ENCODE assay signal across 8 cellular contexts in the genomic region with DNA sequence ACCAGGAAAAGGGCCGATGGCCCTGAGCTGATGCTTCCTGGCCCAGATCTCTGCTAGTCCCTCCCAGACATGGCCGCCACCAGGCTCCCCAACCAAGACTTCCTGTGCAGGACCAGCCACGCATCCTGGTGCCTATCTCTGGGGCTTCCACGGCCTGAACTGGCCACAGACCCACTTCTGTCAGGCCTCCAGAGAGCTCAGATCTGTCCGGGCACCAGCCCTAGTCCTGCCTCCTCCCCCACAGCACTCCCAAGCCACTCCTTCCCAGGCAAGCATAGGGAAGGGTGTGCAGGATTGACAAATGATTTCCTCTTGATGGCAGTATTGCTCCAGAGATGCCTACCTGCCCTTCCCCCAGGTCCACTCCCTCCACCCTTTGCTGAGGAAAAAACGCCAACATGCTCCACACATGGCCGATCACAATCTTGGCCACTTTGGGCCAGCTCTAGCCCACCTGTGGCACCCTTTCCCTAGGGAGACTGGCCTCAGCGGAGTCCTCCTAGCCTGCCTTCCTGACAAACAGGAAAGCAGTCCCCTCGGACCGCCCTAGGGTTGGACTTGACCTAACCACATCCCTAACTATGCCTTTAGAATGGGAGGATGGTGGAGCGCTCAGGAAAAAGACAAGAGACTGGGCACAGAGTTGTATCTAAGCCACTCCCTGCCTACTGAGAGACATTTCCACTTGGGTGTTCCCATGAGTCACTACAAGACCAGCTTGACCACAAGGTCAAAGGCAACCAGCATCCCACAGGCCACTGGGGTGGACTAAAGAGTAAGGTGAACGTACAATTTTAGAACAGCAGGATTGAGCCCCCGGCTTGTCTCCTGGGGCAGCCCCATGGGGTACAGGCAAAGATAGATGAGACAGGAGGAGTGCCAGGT.
DNase-seq lines count a peak whose midpoint lies in the region; ATAC-seq and TF ChIP-seq lines count a peak whose summit lies in the region.

No MANE protein-coding gene starts in this region.

- ATAC-seq in GM21360 (IDR thresholded peaks at IDR 0.05; ENCODE audit: unreplicated experiment) (peak; percentile 51), SK-N-SH treated with all-trans-retinoic acid at 6 μM for 48 hours (peak; percentile 86)

- H3K36me3 Mint-ChIP-seq in activated CD4-positive, alpha-beta T cell treated with anti-CD3 and anti-CD28 coated beads, Interleukin-2, amount 10 ng/mL, durations not matched to agents 24 days and 14 days (ENCODE audit: low read depth) = no peaks in the 10 kb centered on the region

- H3K9me3 ChIP-seq in sigmoid colon = no peaks in the 10 kb centered on the region
- no peaks in the 10 kb centered on the region for H3K9me3 ChIP-seq in suprapubic skin

- intact Hi-C loops in sigmoid colon (cut with DNase I) = loop anchor here (10.0 kb wide), 1 partner anchor 52 kb away; no protein-coding TSS in a partner anchor
- intact Hi-C loops in activated CD4-positive, alpha-beta T cell treated with anti-CD3 and anti-CD28 coated beads, Interleukin-2, amount 10 ng/mL, durations not matched to agents 24 days and 14 days (cut with micrococcal nuclease) = no loop called here

- TF ChIP-seq POLR2A in sigmoid colon (IDR thresholded peaks at IDR 0.05) (no peak), suprapubic skin (IDR thresholded peaks at IDR 0.05) (no peak)

- WGBS in sigmoid colon, 2 donors = 68 to 82% methylated on average over 13 of the region's 13 CpGs
- 60% methylated on average over 9 of the region's 13 CpGs for WGBS in suprapubic skin

- H3K36me3 ChIP-seq in sigmoid colon (peaks cover 0 to 6% (median 0%) of the 10 kb centered on the region in 4 donors), suprapubic skin (no peaks in the 10 kb centered on the region)

- H3K27me3 Mint-ChIP-seq in activated CD4-positive, alpha-beta T cell treated with anti-CD3 and anti-CD28 coated beads, Interleukin-2, amount 10 ng/mL, durations not matched to agents 24 days and 14 days = no peaks in the 10 kb centered on the region

- H3K4me3 Mint-ChIP-seq in activated CD4-positive, alpha-beta T cell treated with anti-CD3 and anti-CD28 coated beads, Interleukin-2, amount 10 ng/mL, durations not matched to agents 24 days and 14 days = no peak overlapping the region

- H3K27ac Mint-ChIP-seq in activated CD4-positive, alpha-beta T cell treated with anti-CD3 and anti-CD28 coated beads, Interleukin-2, amount 10 ng/mL, durations not matched to agents 24 days and 14 days = no peak overlapping the region

- no peaks in the 10 kb centered on the region for H3K4me1 Mint-ChIP-seq in activated CD4-positive, alpha-beta T cell treated with anti-CD3 and anti-CD28 coated beads, Interleukin-2, amount 10 ng/mL, durations not matched to agents 24 days and 14 days

- peak overlapping the region in 1 of 4 donors; percentile 40 for H3K4me3 ChIP-seq in sigmoid colon
- H3K4me3 ChIP-seq in suprapubic skin = no peak overlapping the region

- peak in 1 of 4 experiments; percentile 65 for TF ChIP-seq CTCF in sigmoid colon (IDR thresholded peaks at IDR 0.05)
- peak in 1 of 2 donors; percentile 16 for TF ChIP-seq CTCF in suprapubic skin (IDR thresholded peaks at IDR 0.05)

- H3K27ac ChIP-seq in sigmoid colon (peak overlapping the region in 2 of 4 donors; percentile 54 to 63), suprapubic skin (no peak overlapping the region)

- H3K4me1 ChIP-seq in sigmoid colon (peaks cover 0 to 13% (median 0%) of the 10 kb centered on the region in 4 donors), suprapubic skin (no peaks in the 10 kb centered on the region)

- TF ChIP-seq EP300 in sigmoid colon (IDR thresholded peaks at IDR 0.05) (no peak), suprapubic skin (IDR thresholded peaks at IDR 0.05) (no peak)

- no peaks in the 10 kb centered on the region for H3K27me3 ChIP-seq in sigmoid colon
- no peaks in the 10 kb centered on the region for H3K27me3 ChIP-seq in suprapubic skin

- peak; percentile 87 for DNase-seq in DMS53 (lab: John Stamatoyannopoulos, UW)
- DNase-seq in HT-29 (ENCODE audit: low spot score) = peak; percentile 49
- peak; percentile 77 for DNase-seq in globus pallidus (ENCODE audit: low spot score)
- peak; percentile 80 for DNase-seq in sigmoid colon
- DNase-seq in activated CD4-positive, alpha-beta T cell treated with anti-CD3 and anti-CD28 coated beads, Interleukin-2, amount 10 ng/mL, durations not matched to agents 24 days and 14 days = no peak
- DNase-seq in suprapubic skin (ENCODE audit: low spot score in 2 of 2) = no peak

- peaks cover 4% of the 10 kb centered on the region for H3K9me3 Mint-ChIP-seq in activated CD4-positive, alpha-beta T cell treated with anti-CD3 and anti-CD28 coated beads, Interleukin-2, amount 10 ng/mL, durations not matched to agents 24 days and 14 days

TF ChIP-seq in SK-N-SH treated with all-trans-retinoic acid at 6 μM for 48 hours, 23 proteins besides CTCF, POLR2A, EP300 and RAD21:
- TF ChIP-seq, protein P1, sequence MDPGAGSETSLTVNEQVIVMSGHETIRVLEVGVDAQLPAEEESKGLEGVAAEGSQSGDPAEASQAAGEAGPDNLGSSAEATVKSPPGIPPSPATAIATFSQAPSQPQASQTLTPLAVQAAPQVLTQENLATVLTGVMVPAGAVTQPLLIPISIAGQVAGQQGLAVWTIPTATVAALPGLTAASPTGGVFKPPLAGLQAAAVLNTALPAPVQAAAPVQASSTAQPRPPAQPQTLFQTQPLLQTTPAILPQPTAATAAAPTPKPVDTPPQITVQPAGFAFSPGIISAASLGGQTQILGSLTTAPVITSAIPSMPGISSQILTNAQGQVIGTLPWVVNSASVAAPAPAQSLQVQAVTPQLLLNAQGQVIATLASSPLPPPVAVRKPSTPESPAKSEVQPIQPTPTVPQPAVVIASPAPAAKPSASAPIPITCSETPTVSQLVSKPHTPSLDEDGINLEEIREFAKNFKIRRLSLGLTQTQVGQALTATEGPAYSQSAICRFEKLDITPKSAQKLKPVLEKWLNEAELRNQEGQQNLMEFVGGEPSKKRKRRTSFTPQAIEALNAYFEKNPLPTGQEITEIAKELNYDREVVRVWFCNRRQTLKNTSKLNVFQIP (CRISPR knock-in tag; IDR thresholded peaks at IDR 0.05; ENCODE audit: borderline replicate concordance, low read depth) = no peak
- TF ChIP-seq GLIS3 (CRISPR knock-in tag; IDR thresholded peaks at IDR 0.05) = no peak
TF ChIP-seq in SK-N-SH treated with all-trans-retinoic acid at 6 μM for 48 hours: peak in this region for 0.

Comparison
In these comparisons a context has a peak if more than half of its experiments do, and no peak if none do; other contexts are left out.
1. DNase-seq: peak in DMS53 (single experiment), HT-29 (single experiment), globus pallidus (single experiment) and sigmoid colon (single experiment); none in activated CD4-positive, alpha-beta T cell treated with anti-CD3 and anti-CD28 coated beads, Interleukin-2, amount 10 ng/mL, durations not matched to agents 24 days and 14 days (single experiment) and suprapubic skin (0 of 2).